ENCODE assay signal across 18 cellular contexts in genomic region chr4:3299122-3299521, GRCh38. TPM values are rescaled to one million over a fixed set of nuclear protein-coding genes. Genes with fewer than 3 reads are reported as not detected.
DNase-seq lines count a peak whose midpoint lies in the region; ATAC-seq, FAIRE-seq and TF ChIP-seq lines count a peak whose summit lies in the region.
"Had no signal": no experiment of that assay in that cellular context is flagged by ENCODE, and none has a peak within 500 bp of the region (broad histone marks: within the 10 kb centered on the region; RNA-seq: fewer than 3 reads in every experiment).

No MANE protein-coding gene starts in this region.

- no peak for TF ChIP-seq POLR2A in right lobe of liver (IDR thresholded peaks at IDR 0.05)
- no peak for TF ChIP-seq POLR2A in HepG2 (IDR thresholded peaks at IDR 0.05; ENCODE audit: insufficient read depth in 1 of 2, low read depth in 2 of 2, low read length in 2 of 2)

- H3K27me3 ChIP-seq in right lobe of liver (no peaks in the 10 kb centered on the region), HepG2 (ENCODE audit: control insufficient read depth in 1 of 2, insufficient read depth in 2 of 2, low read length in 2 of 2) (no peaks in the 10 kb centered on the region), endodermal cell (ENCODE audit: control insufficient read depth, insufficient read depth, low read length, poor library complexity, severe bottlenecking) (no peaks in the 10 kb centered on the region), neural progenitor cell (no peaks in the 10 kb centered on the region), aorta (ENCODE audit: control insufficient read depth in 1 of 2, insufficient read depth in 2 of 2, low read length in 1 of 2) (no peaks in the 10 kb centered on the region)
- H3K27me3 ChIP-seq: SJCRH30 had no signal

- H3K4me2 ChIP-seq in HepG2 (ENCODE audit: low read depth, low read length) (no peak overlapping the region), neural progenitor cell (peak overlapping the region; percentile 11)
- H3K4me2 ChIP-seq: PC-9 had no signal

- POLR2A ChIA-PET in HepG2 (lab: Yijun Ruan, JAX), result no interaction called here

- no peak overlapping the region for H3K27ac ChIP-seq in right lobe of liver
- no peak overlapping the region for H3K27ac ChIP-seq in HepG2 (ENCODE audit: extremely low read length, insufficient read depth, low read length)
- H3K27ac ChIP-seq in endodermal cell (ENCODE audit: low read depth, low read length), result peak overlapping the region; percentile 4
- H3K27ac ChIP-seq in neural progenitor cell, result no peak overlapping the region
- H3K27ac ChIP-seq in aorta (ENCODE audit: low read depth in 1 of 2, low read length in 2 of 2), result no peak overlapping the region
- H3K27ac ChIP-seq: HL-60, PC-9, SJCRH30 had no signal

- no peak overlapping the region for H3K4me3 ChIP-seq in right lobe of liver
- no peak overlapping the region for H3K4me3 ChIP-seq in HepG2 (replicated peaks in 1 of 3; ENCODE audit: insufficient read depth in 1 of 3, low read depth in 2 of 3, low read length in 3 of 3)
- no peak overlapping the region for H3K4me3 ChIP-seq in endodermal cell (ENCODE audit: low read length)
- H3K4me3 ChIP-seq in neural progenitor cell, result no peak overlapping the region
- no peak overlapping the region for H3K4me3 ChIP-seq in aorta (ENCODE audit: low read length in 2 of 2)
- H3K4me3 ChIP-seq: HAP-1, PC-9, SJCRH30 had no signal

- no peak overlapping the region for H3K9ac ChIP-seq in HepG2 (ENCODE audit: insufficient read depth, low read depth, low read length)
- H3K9ac ChIP-seq in endodermal cell (ENCODE audit: extremely low read depth, low read length, poor library complexity, severe bottlenecking), result no peak overlapping the region
- H3K9ac ChIP-seq in neural progenitor cell, result no peak overlapping the region

- intact Hi-C loops in right lobe of liver (cut with DNase I), result no loop called here
- intact Hi-C loops in HepG2 (cut with micrococcal nuclease; ENCODE audit: unreplicated experiment), result no loop called here
- intact Hi-C loops in aorta (cut with DNase I), result no loop called here

- no peak for TF ChIP-seq RAD21 in HepG2 (CRISPR knock-in tag; IDR thresholded peaks at IDR 0.05)

- H3K27me3 Mint-ChIP-seq in endodermal cell (ENCODE audit: insufficient read depth), result no peaks in the 10 kb centered on the region
- no peaks in the 10 kb centered on the region for H3K27me3 Mint-ChIP-seq in neural progenitor cell (ENCODE audit: insufficient read depth, low read depth)

- peaks cover 38% of the 10 kb centered on the region for H3K4me1 Mint-ChIP-seq in endodermal cell
- H3K4me1 Mint-ChIP-seq in neural progenitor cell, result peaks cover 67% of the 10 kb centered on the region

- H4K20me1 ChIP-seq in HepG2 (ENCODE audit: insufficient read depth, low read length), result peaks cover 17% of the 10 kb centered on the region
- H4K20me1 ChIP-seq in neural progenitor cell (ENCODE audit: low read depth), result peaks cover 81% of the 10 kb centered on the region

- H3K36me3 Mint-ChIP-seq in endodermal cell (ENCODE audit: low read depth) (peaks cover 7% of the 10 kb centered on the region), neural progenitor cell (peaks cover 24% of the 10 kb centered on the region)

- H3K9me3 Mint-ChIP-seq in endodermal cell (no peaks in the 10 kb centered on the region), neural progenitor cell (peaks cover 24% of the 10 kb centered on the region)

- TF ChIP-seq EP300 in HepG2 (IDR thresholded peaks at IDR 0.05; ENCODE audit: low read depth in 2 of 2, low read length in 2 of 2), result no peak
- no peak for TF ChIP-seq EP300 in HepG2 (CRISPR knock-in tag; IDR thresholded peaks at IDR 0.05; ENCODE audit: borderline replicate concordance)

- CTCF ChIA-PET in HepG2 (lab: Yijun Ruan, JAX; ENCODE audit: low intra/inter-chr PET ratio, low total read pairs), result no interaction called here

- WGBS in right lobe of liver (ENCODE audit: insufficient coverage, low coverage, low lambda C conversion rate, missing lambda C conversion rate), result 83% methylated on average over 1 of the region's 2 CpGs
- WGBS in HepG2 (ENCODE audit: low lambda C conversion rate), result 86% methylated on average over 2 of the region's 2 CpGs
- WGBS in endodermal cell (ENCODE audit: insufficient coverage in 1 of 2, insufficient read length in 1 of 2), 2 experiments, result 83 to 89% methylated on average over 2 of the region's 2 CpGs
- WGBS in aorta, 2 donors, result 76 to 86% methylated on average over 2 of the region's 2 CpGs

- in situ Hi-C loops in HepG2 (cut with HindIII; ENCODE audit: extremely low pct_ligation_motif_present, low pct_unique_long_range_greater_than_20kb), result no loop called here

- H3K27ac Mint-ChIP-seq in endodermal cell (no peak overlapping the region), neural progenitor cell (peak overlapping the region; percentile 70)

- H3K36me3 ChIP-seq in right lobe of liver, result no peaks in the 10 kb centered on the region
- no peaks in the 10 kb centered on the region for H3K36me3 ChIP-seq in HepG2 (replicated peaks in 1 of 2; ENCODE audit: control insufficient read depth in 1 of 2, insufficient read depth in 2 of 2, low read length in 2 of 2)
- no peaks in the 10 kb centered on the region for H3K36me3 ChIP-seq in endodermal cell (ENCODE audit: control insufficient read depth, insufficient read depth, low read length)
- H3K36me3 ChIP-seq in neural progenitor cell, result no peaks in the 10 kb centered on the region
- no peaks in the 10 kb centered on the region for H3K36me3 ChIP-seq in aorta (ENCODE audit: control insufficient read depth in 1 of 2, insufficient read depth in 2 of 2, low read length in 1 of 2)
- H3K36me3 ChIP-seq: HAP-1, SJCRH30 had no signal

- no peak for FAIRE-seq in HepG2 (lab: Jason Lieb, UNC)
- FAIRE-seq: HTR-8/SVneo had no signal

- H3K4me1 ChIP-seq in right lobe of liver (no peaks in the 10 kb centered on the region), HepG2 (ENCODE audit: insufficient read depth, low read length) (peaks cover 52% of the 10 kb centered on the region), endodermal cell (ENCODE audit: control insufficient read depth, insufficient read depth, low read length) (peaks cover 14% of the 10 kb centered on the region), neural progenitor cell (peaks cover 64% of the 10 kb centered on the region), aorta (ENCODE audit: control insufficient read depth in 1 of 2, insufficient read depth in 2 of 2, low read length in 2 of 2) (no peaks in the 10 kb centered on the region)
- H3K4me1 ChIP-seq: Caco-2 had no signal

- H3K79me2 ChIP-seq in HepG2 (ENCODE audit: insufficient read depth, low read length) (peaks cover 58% of the 10 kb centered on the region), neural progenitor cell (ENCODE audit: low read depth) (peaks cover 92% of the 10 kb centered on the region)

- H3F3A ChIP-seq in neural progenitor cell (ENCODE audit: low read depth), result peaks cover 31% of the 10 kb centered on the region

- H3K9me3 ChIP-seq in right lobe of liver, result no peaks in the 10 kb centered on the region
- no peaks in the 10 kb centered on the region for H3K9me3 ChIP-seq in HepG2 (ENCODE audit: low read length)
- no peaks in the 10 kb centered on the region for H3K9me3 ChIP-seq in endodermal cell (ENCODE audit: control insufficient read depth, low read length)
- no peaks in the 10 kb centered on the region for H3K9me3 ChIP-seq in neural progenitor cell (ENCODE audit: low read depth)
- peaks cover 1% of the 10 kb centered on the region for H3K9me3 ChIP-seq in aorta (ENCODE audit: control insufficient read depth, low read length)
- H3K9me3 ChIP-seq: Caco-2, HAP-1, SJCRH30 had no signal

- no peak overlapping the region for H3K4me3 Mint-ChIP-seq in endodermal cell
- H3K4me3 Mint-ChIP-seq in neural progenitor cell, result no peak overlapping the region

- DNase-seq in right lobe of liver, result peak; percentile 0 to 33 (median 7)
- DNase-seq in HepG2 (ENCODE audit: low spot score), result no peak
- peak; percentile 35 for DNase-seq in endodermal cell
- no peak for DNase-seq in neural progenitor cell (ENCODE audit: low spot score)
- peak; percentile 5 to 15 for DNase-seq in aorta
- no peak for DNase-seq in occipital lobe (lab: John Stamatoyannopoulos, UW)
- no peak for DNase-seq in activated gamma-delta T cell treated with Interleukin-2 at 50 U/mL for 16 hours
- DNase-seq: Caco-2, NCI-H1105 treated with DMSO at 0.1 percent for 48 hours, NCI-H187, NCI-H2171 treated with DMSO at 0.1 percent for 48 hours, NCI-H82, PC-9, SJCRH30 had no signal

- no TSS peak for BruUV-seq in HepG2 (replicated peaks; lab: Mats Ljungman, UMichigan)

- TF ChIP-seq CTCF in right lobe of liver (IDR thresholded peaks at IDR 0.05) (no peak), HepG2 (CRISPR knock-in tag; IDR thresholded peaks at IDR 0.05) (no peak), endodermal cell (conservative IDR thresholded peaks at IDR 0.05) (no peak), neural progenitor cell (IDR thresholded peaks at IDR 0.05) (no peak)

- no peak overlapping the region for H2AFZ ChIP-seq in HepG2 (ENCODE audit: low read length)
- H2AFZ ChIP-seq in neural progenitor cell (replicated peaks), result no peak overlapping the region
- H2AFZ ChIP-seq: PC-9 had no signal

- no peak for ATAC-seq in right lobe of liver
- no peak for ATAC-seq in HepG2
- ATAC-seq in aorta (ENCODE audit: low FRiP score), result no peak
- no peak for ATAC-seq in HG02938 (IDR thresholded peaks at IDR 0.05; ENCODE audit: unreplicated experiment)

RNA-seq across cellular contexts. Expression of gene RGS12, which starts 6.3 kb away (rescaled TPM):
- total RNA-seq in right lobe of liver, result 10 to 100 TPM; 15.0 to 29.6 (median 22.1) TPM
- 18.2 and 21.0 TPM in 2 replicates for total RNA-seq in HepG2 (2016; rRNA removed; fragmentation: Illumina TruSeq; extraction: Trizol)
- total RNA-seq in HepG2 (2016; cell fraction: cytosol; rRNA removed; fragmentation: Illumina TruSeq; extraction: Trizol; ENCODE audit: low read depth), result 9.3 and 11.0 TPM in 2 replicates
- total RNA-seq in HepG2 (2016; cell fraction: insoluble cytoplasmic fraction; rRNA removed; fragmentation: Illumina TruSeq; extraction: Trizol), result 16.0 and 24.7 TPM in 2 replicates
- 16.1 and 18.9 TPM in 2 replicates for total RNA-seq in HepG2 (2016; cell fraction: membrane; rRNA removed; fragmentation: Illumina TruSeq; extraction: Trizol)
- 21.7 and 25.1 TPM in 2 replicates for total RNA-seq in HepG2 (2016; cell fraction: nucleus; rRNA removed; fragmentation: Illumina TruSeq; extraction: Trizol)
- polyA plus RNA-seq in HepG2 (2011; rRNA removed), result 27.7 and 35.5 TPM in 2 replicates
- 11.1 and 23.9 TPM in 2 replicates for polyA plus RNA-seq in HepG2 (2011; cell fraction: cytosol; rRNA removed)
- polyA plus RNA-seq in HepG2 (2011; cell fraction: nucleus; rRNA removed), result 115 and 118 TPM in 2 replicates
- polyA plus RNA-seq in HepG2 (2012), result 37.4 and 43.4 TPM in 2 replicates
- polyA plus RNA-seq in HepG2 (2016; cell fraction: cytosol; fragmentation: Illumina TruSeq; extraction: Trizol; ENCODE audit: low read depth), result 2.0 and 3.4 TPM in 2 replicates
- polyA plus RNA-seq in HepG2 (2016; cell fraction: insoluble cytoplasmic fraction; fragmentation: Illumina TruSeq; extraction: Trizol; ENCODE audit: low read depth), result 17.8 and 20.5 TPM in 2 replicates
- polyA plus RNA-seq in HepG2 (2016; cell fraction: membrane; fragmentation: Illumina TruSeq; extraction: Trizol; ENCODE audit: low read depth), result 5.5 and 5.6 TPM in 2 replicates
- polyA plus RNA-seq in HepG2 (2016; cell fraction: nucleus; fragmentation: Illumina TruSeq; extraction: Trizol; ENCODE audit: insufficient read depth, low read depth), result 51.0 and 56.7 TPM in 2 replicates
- polyA minus RNA-seq in HepG2 (2011; rRNA and poly(A)+ RNA removed; ENCODE audit: low replicate concordance), result 4.5 and 52.2 TPM in 2 replicates
- polyA minus RNA-seq in HepG2 (2011; cell fraction: cytosol; rRNA and poly(A)+ RNA removed), result 14.2 and 24.5 TPM in 2 replicates
- polyA minus RNA-seq in HepG2 (2011; cell fraction: nucleus; rRNA and poly(A)+ RNA removed), result 45.0 and 59.1 TPM in 2 replicates
- total RNA-seq in endodermal cell, result 10 to 100 TPM; 45.2 to 48.6 TPM
- polyA plus RNA-seq in endodermal cell (2013, experiment 1 of 2), result 47.0 TPM
- 44.0 TPM for polyA plus RNA-seq in endodermal cell (2013, experiment 2 of 2)
- 36.6 and 140 TPM in 2 replicates for total RNA-seq in neural progenitor cell (ENCODE audit: low replicate concordance)
- total RNA-seq in aorta, result 10 to 100 TPM; 23.9 to 40.4 TPM
- polyA plus RNA-seq in aorta, result 10 to 100 TPM; 10.3 to 28.2 TPM
- 68.8 TPM for total RNA-seq in occipital lobe

RNA-seq across cellular contexts. Expression of gene MSANTD1, which starts 50.2 kb away (rescaled TPM):
- total RNA-seq in right lobe of liver (under 1 TPM in 5 of 6 experiments, not detected in 1; 0.46 to 0.84 (median 0.64) TPM), HepG2 (2016; rRNA removed; fragmentation: Illumina TruSeq; extraction: Trizol) (0.10 and 0.22 TPM in 2 replicates), endodermal cell (1 to 10 TPM in 1 of 2 donors, under 1 TPM in 1; 1.00 to 2.5 TPM), neural progenitor cell (ENCODE audit: low replicate concordance) (0.17 and 0.25 TPM in 2 replicates), aorta (1 to 10 TPM; 1.9 to 3.5 TPM), occipital lobe (5.9 TPM)
- total RNA-seq in HepG2 (2016; cell fraction: cytosol; rRNA removed; fragmentation: Illumina TruSeq; extraction: Trizol; ENCODE audit: low read depth), result 0.09 and 0.20 TPM in 2 replicates
- 0.19 TPM in 1 of 2 replicates, not detected in the other for total RNA-seq in HepG2 (2016; cell fraction: insoluble cytoplasmic fraction; rRNA removed; fragmentation: Illumina TruSeq; extraction: Trizol)
- 0.25 TPM in 1 of 2 replicates, not detected in the other for total RNA-seq in HepG2 (2016; cell fraction: membrane; rRNA removed; fragmentation: Illumina TruSeq; extraction: Trizol)
- 0.59 TPM in 1 of 2 replicates, not detected in the other for total RNA-seq in HepG2 (2016; cell fraction: nucleus; rRNA removed; fragmentation: Illumina TruSeq; extraction: Trizol)
- polyA plus RNA-seq in HepG2 (2011; rRNA removed) (0.39 and 0.40 TPM in 2 replicates), aorta (under 1 TPM in 1 of 2 donors, not detected in 1; 0.33 TPM)
- polyA plus RNA-seq in HepG2 (2011; cell fraction: cytosol; rRNA removed), result 0.05 and 0.34 TPM in 2 replicates
- 2.2 and 3.5 TPM in 2 replicates for polyA plus RNA-seq in HepG2 (2011; cell fraction: nucleus; rRNA removed)
- polyA plus RNA-seq in HepG2 (2012), result 0.40 and 0.65 TPM in 2 replicates
- polyA plus RNA-seq in HepG2 (2016; cell fraction: cytosol; fragmentation: Illumina TruSeq; extraction: Trizol; ENCODE audit: low read depth), result 0.10 and 0.12 TPM in 2 replicates
- 0.16 TPM in 1 of 2 replicates, not detected in the other for polyA plus RNA-seq in HepG2 (2016; cell fraction: insoluble cytoplasmic fraction; fragmentation: Illumina TruSeq; extraction: Trizol; ENCODE audit: low read depth)
- 0.07 and 0.08 TPM in 2 replicates for polyA plus RNA-seq in HepG2 (2016; cell fraction: membrane; fragmentation: Illumina TruSeq; extraction: Trizol; ENCODE audit: low read depth)
- polyA plus RNA-seq in HepG2 (2016; cell fraction: nucleus; fragmentation: Illumina TruSeq; extraction: Trizol; ENCODE audit: insufficient read depth, low read depth), result 0.36 and 0.65 TPM in 2 replicates
- 0.14 and 1.0 TPM in 2 replicates for polyA minus RNA-seq in HepG2 (2011; rRNA and poly(A)+ RNA removed; ENCODE audit: low replicate concordance)
- not detected in 2 replicates for polyA minus RNA-seq in HepG2 (2011; cell fraction: cytosol; rRNA and poly(A)+ RNA removed)
- polyA minus RNA-seq in HepG2 (2011; cell fraction: nucleus; rRNA and poly(A)+ RNA removed), result 1.9 and 2.0 TPM in 2 replicates
- 0.32 TPM for polyA plus RNA-seq in endodermal cell (2013, experiment 1 of 2)
- 0.41 TPM for polyA plus RNA-seq in endodermal cell (2013, experiment 2 of 2)

Comparison
In these comparisons a context has a peak if more than half of its experiments do, and no peak if none do; other contexts are left out.
1. DNase-seq: peak in right lobe of liver (3 of 3), endodermal cell (single experiment) and aorta (2 of 2); none in HepG2 (single experiment), neural progenitor cell (single experiment), occipital lobe (single experiment) and activated gamma-delta T cell treated with Interleukin-2 at 50 U/mL for 16 hours (single experiment).